In the genomic region with DNA sequence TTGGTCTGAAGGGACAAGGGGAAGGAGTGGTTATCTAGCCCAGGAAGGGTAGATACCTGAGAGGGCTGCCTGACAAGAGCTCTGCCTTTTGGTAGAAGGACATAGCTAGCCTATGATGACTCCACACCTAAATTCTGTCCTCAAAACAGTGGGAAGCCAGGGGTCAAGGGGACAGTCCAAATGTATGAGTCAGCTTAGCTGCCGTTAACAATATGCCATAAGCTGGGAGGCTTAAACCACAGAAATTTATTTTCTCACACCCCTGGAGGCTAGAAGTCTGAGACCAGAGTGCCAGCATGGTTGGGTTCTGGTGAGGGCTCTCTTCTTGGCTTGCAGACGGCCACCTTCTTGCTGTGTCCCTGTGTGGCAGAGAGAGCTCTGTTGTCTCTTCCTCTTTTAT, we compare ENCODE assay signal across 28 cellular contexts.
DNase-seq lines count a peak whose midpoint lies in the region; ATAC-seq and TF ChIP-seq lines count a peak whose summit lies in the region.
"Had no signal": no experiment of that assay in that cellular context is flagged by ENCODE, and none has a peak within 500 bp of the region (broad histone marks: within the 10 kb centered on the region; RNA-seq: fewer than 3 reads in every experiment).

No MANE protein-coding gene starts in this region.

- no peak for TF ChIP-seq CTCF in osteocyte (IDR thresholded peaks at IDR 0.05)

- ATAC-seq in HG03442 (IDR thresholded peaks at IDR 0.05; ENCODE audit: unreplicated experiment): no peak
- ATAC-seq: A549; activated naive CD8-positive, alpha-beta T cell treated with anti-CD3 and anti-CD28 coated beads, Interleukin-2, amount 50 U/mL, for 24 hours; left lung; stimulated activated memory B cell treated with anti-CD40 and anti-IgM and Interleukin-4, amounts not matched to agents 10 μg/mL and 1 μg/mL and 100 μg/mL, for 72 hours; upper lobe of right lung had no signal

- H3K27ac Mint-ChIP-seq in osteocyte (ENCODE audit: unreplicated experiment): peak overlapping the region; percentile 90
- H3K27ac Mint-ChIP-seq: activated naive CD8-positive, alpha-beta T cell treated with anti-CD3 and anti-CD28 coated beads, Interleukin-2, amount 50 U/mL, for 24 hours; CD4-positive, alpha-beta T cell; immature natural killer cell; stimulated activated memory B cell treated with anti-CD40 and anti-IgM and Interleukin-4, amounts not matched to agents 10 μg/mL and 1 μg/mL and 100 μg/mL, for 72 hours had no signal

- H3K4me1 Mint-ChIP-seq in osteocyte (ENCODE audit: unreplicated experiment): peaks cover 46% of the 10 kb centered on the region
- H3K4me1 Mint-ChIP-seq: activated naive CD8-positive, alpha-beta T cell treated with anti-CD3 and anti-CD28 coated beads, Interleukin-2, amount 50 U/mL, for 24 hours; immature natural killer cell; stimulated activated memory B cell treated with anti-CD40 and anti-IgM and Interleukin-4, amounts not matched to agents 10 μg/mL and 1 μg/mL and 100 μg/mL, for 72 hours had no signal

- no peaks in the 10 kb centered on the region for H3K27me3 Mint-ChIP-seq in osteocyte (ENCODE audit: unreplicated experiment)
- H3K27me3 Mint-ChIP-seq: activated naive CD8-positive, alpha-beta T cell treated with anti-CD3 and anti-CD28 coated beads, Interleukin-2, amount 50 U/mL, for 24 hours; stimulated activated memory B cell treated with anti-CD40 and anti-IgM and Interleukin-4, amounts not matched to agents 10 μg/mL and 1 μg/mL and 100 μg/mL, for 72 hours had no signal

- peaks cover 2% of the 10 kb centered on the region for H3K36me3 Mint-ChIP-seq in osteocyte (ENCODE audit: unreplicated experiment)
- H3K36me3 Mint-ChIP-seq: immature natural killer cell; stimulated activated memory B cell treated with anti-CD40 and anti-IgM and Interleukin-4, amounts not matched to agents 10 μg/mL and 1 μg/mL and 100 μg/mL, for 72 hours had no signal

- peaks cover 5% of the 10 kb centered on the region for H3K9me3 Mint-ChIP-seq in osteocyte (ENCODE audit: unreplicated experiment)
- H3K9me3 Mint-ChIP-seq: activated naive CD8-positive, alpha-beta T cell treated with anti-CD3 and anti-CD28 coated beads, Interleukin-2, amount 50 U/mL, for 24 hours; CD4-positive, alpha-beta T cell; stimulated activated memory B cell treated with anti-CD40 and anti-IgM and Interleukin-4, amounts not matched to agents 10 μg/mL and 1 μg/mL and 100 μg/mL, for 72 hours had no signal

- no peak overlapping the region for H3K4me3 Mint-ChIP-seq in osteocyte (ENCODE audit: unreplicated experiment)
- H3K4me3 Mint-ChIP-seq: activated naive CD8-positive, alpha-beta T cell treated with anti-CD3 and anti-CD28 coated beads, Interleukin-2, amount 50 U/mL, for 24 hours; CD4-positive, alpha-beta T cell; immature natural killer cell; stimulated activated memory B cell treated with anti-CD40 and anti-IgM and Interleukin-4, amounts not matched to agents 10 μg/mL and 1 μg/mL and 100 μg/mL, for 72 hours had no signal

- DNase-seq in ELR (ENCODE audit: low read depth): peak; percentile 17
- peak; percentile 24 for DNase-seq in T1000 (lab: John Stamatoyannopoulos, UW)
- DNase-seq in osteocyte (ENCODE audit: extremely low spot score, unreplicated experiment): no peak
- DNase-seq in hippocampal formation (lab: John Stamatoyannopoulos, UW): no peak
- no peak for DNase-seq in dedifferentiated amniotic fluid mesenchymal stem cell (ENCODE audit: extremely low spot score)
- no peak for DNase-seq in NAMALWA (ENCODE audit: low spot score)
- DNase-seq: activated CD4-positive, alpha-beta T cell treated with anti-CD3 and anti-CD28 coated beads, Interleukin-2, amount 50 U/mL, for 48 hours; activated CD4-positive, CD25-positive, alpha-beta regulatory T cell treated with anti-CD3 and anti-CD28 coated beads, Interleukin-2, amount 50 U/mL, for 72 hours; activated naive CD4-positive, alpha-beta T cell; activated naive CD8-positive, alpha-beta T cell treated with anti-CD3 and anti-CD28 coated beads, Interleukin-2, amount 50 U/mL, for 24 hours; AML-193; CD4-positive, alpha-beta T cell; colonic mucosa; effector memory CD4-positive, alpha-beta T cell; immature natural killer cell; left lung; NCI-H1436; NCI-H2107; occipital lobe; SHP77 treated with DMSO at 0.1 percent for 48 hours; upper lobe of right lung had no signal

- peak overlapping the region; percentile 77 for H3K27ac ChIP-seq in cingulate gyrus (ENCODE audit: low read depth, low read length)
- H3K27ac ChIP-seq: A549, colonic mucosa, epithelial cell of prostate, KMS-11, left lung, skin epidermis, upper lobe of right lung had no signal

Comparison
In these comparisons a context has a peak if more than half of its experiments do, and no peak if none do; other contexts are left out.
1. DNase-seq: peak in ELR (single experiment) and T1000 (single experiment); none in osteocyte (single experiment), hippocampal formation (0 of 2), dedifferentiated amniotic fluid mesenchymal stem cell (single experiment) and NAMALWA (single experiment).